In genomic region chr2:219498280-219499057, GRCh38 we compare ENCODE assay signal across 1 cellular context.
TF ChIP-seq lines count a peak whose summit lies in the region.

Gene GMPPA, plus strand, starts transcription at chr2:219498891. Its CDS starts 1,085 bp downstream, at chr2:219499976.

TF ChIP-seq in HepG2, 621 proteins besides CTCF, POLR2A, EP300 and RAD21 (continued from another document and continues in another):
- TF ChIP-seq ZNF687 (CRISPR knock-in tag; IDR thresholded peaks at IDR 0.05) (peak; percentile 94), ZNF782 (CRISPR knock-in tag; IDR thresholded peaks at IDR 0.05; ENCODE audit: borderline replicate concordance) (peak; percentile 57; the same call in 1 of the 2 replicates), CHD4 (IDR thresholded peaks at IDR 0.05; ENCODE audit: borderline replicate concordance, low read length) (no peak), MNT (IDR thresholded peaks at IDR 0.05) (peak; percentile 67), ZNF784 (CRISPR knock-in tag; IDR thresholded peaks at IDR 0.05; ENCODE audit: borderline replicate concordance) (peak; percentile 63; the same call in 1 of the 2 replicates), RXRA (CRISPR knock-in tag; IDR thresholded peaks at IDR 0.05) (peak; percentile 97), ZNF33A (CRISPR knock-in tag; IDR thresholded peaks at IDR 0.05; ENCODE audit: borderline replicate concordance) (no peak), RFX1 (IDR thresholded peaks at IDR 0.05) (no peak), SSRP1 (CRISPR knock-in tag; IDR thresholded peaks at IDR 0.05) (no peak), ZFP1 (CRISPR knock-in tag; IDR thresholded peaks at IDR 0.05) (no peak; the same call in 1 of the 2 replicates), SIN3B (IDR thresholded peaks at IDR 0.05; ENCODE audit: low read length) (peak; percentile 56), MTA3 (CRISPR knock-in tag; IDR thresholded peaks at IDR 0.05) (no peak), ZNF713 (CRISPR knock-in tag; IDR thresholded peaks at IDR 0.05) (no peak), TAF1 (CRISPR knock-in tag; IDR thresholded peaks at IDR 0.05) (peak; percentile 67; the same call in 1 of the 2 replicates), TCF7L2 (IDR thresholded peaks at IDR 0.05; ENCODE audit: low read depth, low read length) (no peak), SIX1 (CRISPR knock-in tag; IDR thresholded peaks at IDR 0.05; ENCODE audit: borderline replicate concordance) (no peak), WIZ (CRISPR knock-in tag; IDR thresholded peaks at IDR 0.05) (no peak; the same call in 1 of the 2 replicates), PHB2 (IDR thresholded peaks at IDR 0.05; ENCODE audit: partially characterized antibody) (no peak), ZNF224 (CRISPR knock-in tag; IDR thresholded peaks at IDR 0.05) (no peak), GFI1 (CRISPR knock-in tag; IDR thresholded peaks at IDR 0.05; ENCODE audit: borderline replicate concordance) (no peak), ETV5 (CRISPR knock-in tag; IDR thresholded peaks at IDR 0.05; ENCODE audit: borderline replicate concordance) (0 out of 2 replicates have a peak, but pooled peaks have one; percentile 9), CSRNP2 (CRISPR knock-in tag; conservative IDR thresholded peaks at IDR 0.05; ENCODE audit: low read depth) (no peak), ZNF17 (CRISPR knock-in tag; IDR thresholded peaks at IDR 0.05) (no peak), ZNF503 (CRISPR knock-in tag; IDR thresholded peaks at IDR 0.05) (peak; percentile 44; the same call in 1 of the 2 replicates), NFKB2 (CRISPR knock-in tag; IDR thresholded peaks at IDR 0.05; ENCODE audit: borderline replicate concordance) (no peak), ELF1 (CRISPR knock-in tag; IDR thresholded peaks at IDR 0.05) (peak; percentile 98), ZNF563 (CRISPR knock-in tag; IDR thresholded peaks at IDR 0.05) (no peak; the same call in 1 of the 2 replicates), HMG20B (CRISPR knock-in tag; conservative IDR thresholded peaks at IDR 0.05) (no peak), FOXK2 (IDR thresholded peaks at IDR 0.05) (no peak), PRDM15 (CRISPR knock-in tag; IDR thresholded peaks at IDR 0.05) (peak; percentile 81), DBP (CRISPR knock-in tag; IDR thresholded peaks at IDR 0.05; ENCODE audit: not compliant biosample characterization) (no peak), YEATS2 (CRISPR knock-in tag; IDR thresholded peaks at IDR 0.05; ENCODE audit: borderline replicate concordance) (peak; percentile 83; the same call in 1 of the 2 replicates), HOXA3 (CRISPR knock-in tag; IDR thresholded peaks at IDR 0.05) (peak; percentile 45; the same call in 1 of the 2 replicates), ZNF33B (CRISPR knock-in tag; IDR thresholded peaks at IDR 0.05) (0 out of 2 replicates have a peak, but pooled peaks have one; percentile 44), ZNF256 (CRISPR knock-in tag; conservative IDR thresholded peaks at IDR 0.05) (peak; percentile 78), MTF1 (CRISPR knock-in tag; IDR thresholded peaks at IDR 0.05) (no peak), ZBTB3 (CRISPR knock-in tag; IDR thresholded peaks at IDR 0.05; ENCODE audit: borderline replicate concordance, low read depth) (no peak), ZNF766 (CRISPR knock-in tag; IDR thresholded peaks at IDR 0.05; ENCODE audit: borderline replicate concordance) (no peak), ELF4 (CRISPR knock-in tag; IDR thresholded peaks at IDR 0.05; ENCODE audit: borderline replicate concordance) (peak; percentile 92), ZZZ3 (CRISPR knock-in tag; IDR thresholded peaks at IDR 0.05; ENCODE audit: borderline replicate concordance) (0 out of 2 replicates have a peak, but pooled peaks have one; percentile 25), JARID2 (CRISPR knock-in tag; IDR thresholded peaks at IDR 0.05; ENCODE audit: insufficient replicate concordance) (no peak), DPF2 (CRISPR knock-in tag; IDR thresholded peaks at IDR 0.05; ENCODE audit: borderline replicate concordance, low read depth) (no peak), ZNF543 (CRISPR knock-in tag; IDR thresholded peaks at IDR 0.05) (no peak), ZMYM2 (CRISPR knock-in tag; IDR thresholded peaks at IDR 0.05) (peak; percentile 87), ISL2 (CRISPR knock-in tag; IDR thresholded peaks at IDR 0.05) (peak; percentile 41; the same call in 1 of the 2 replicates), KLF16 (CRISPR knock-in tag; IDR thresholded peaks at IDR 0.05) (no peak; a peak in 2 of 4 replicates), ZNF333 (CRISPR knock-in tag; IDR thresholded peaks at IDR 0.05; ENCODE audit: borderline replicate concordance) (peak; percentile 58; the same call in 1 of the 2 replicates)
- TF ChIP-seq, protein P1, sequence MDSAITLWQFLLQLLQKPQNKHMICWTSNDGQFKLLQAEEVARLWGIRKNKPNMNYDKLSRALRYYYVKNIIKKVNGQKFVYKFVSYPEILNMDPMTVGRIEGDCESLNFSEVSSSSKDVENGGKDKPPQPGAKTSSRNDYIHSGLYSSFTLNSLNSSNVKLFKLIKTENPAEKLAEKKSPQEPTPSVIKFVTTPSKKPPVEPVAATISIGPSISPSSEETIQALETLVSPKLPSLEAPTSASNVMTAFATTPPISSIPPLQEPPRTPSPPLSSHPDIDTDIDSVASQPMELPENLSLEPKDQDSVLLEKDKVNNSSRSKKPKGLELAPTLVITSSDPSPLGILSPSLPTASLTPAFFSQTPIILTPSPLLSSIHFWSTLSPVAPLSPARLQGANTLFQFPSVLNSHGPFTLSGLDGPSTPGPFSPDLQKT (CRISPR knock-in tag; IDR thresholded peaks at IDR 0.05; ENCODE audit: borderline replicate concordance): 0 out of 2 replicates have a peak, but pooled peaks have one; percentile 57
- TF ChIP-seq, protein P2, sequence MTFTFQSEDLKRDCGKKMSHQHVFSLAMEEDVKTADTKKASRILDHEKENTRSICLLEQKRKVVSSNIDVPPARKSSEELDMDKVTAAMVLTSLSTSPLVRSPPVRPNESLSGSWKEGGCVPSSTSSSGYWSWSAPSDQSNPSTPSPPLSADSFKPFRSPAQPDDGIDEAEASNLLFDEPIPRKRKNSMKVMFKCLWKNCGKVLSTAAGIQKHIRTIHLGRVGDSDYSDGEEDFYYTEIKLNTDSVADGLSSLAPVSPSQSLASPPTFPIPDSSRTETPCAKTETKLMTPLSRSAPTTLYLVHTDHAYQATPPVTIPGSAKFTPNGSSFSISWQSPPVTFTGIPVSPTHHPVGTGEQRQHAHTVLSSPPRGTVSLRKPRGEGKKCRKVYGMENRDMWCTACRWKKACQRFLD (CRISPR knock-in tag; IDR thresholded peaks at IDR 0.05; ENCODE audit: borderline replicate concordance): peak; percentile 24; the same call in 1 of the 2 replicates
- TF ChIP-seq, protein P3, sequence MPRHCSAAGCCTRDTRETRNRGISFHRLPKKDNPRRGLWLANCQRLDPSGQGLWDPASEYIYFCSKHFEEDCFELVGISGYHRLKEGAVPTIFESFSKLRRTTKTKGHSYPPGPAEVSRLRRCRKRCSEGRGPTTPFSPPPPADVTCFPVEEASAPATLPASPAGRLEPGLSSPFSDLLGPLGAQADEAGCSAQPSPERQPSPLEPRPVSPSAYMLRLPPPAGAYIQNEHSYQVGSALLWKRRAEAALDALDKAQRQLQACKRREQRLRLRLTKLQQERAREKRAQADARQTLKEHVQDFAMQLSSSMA (CRISPR knock-in tag; IDR thresholded peaks at IDR 0.05): no peak
